In genomic region chr12:30515351-30515750, GRCh38 we compare ENCODE assay signal across 12 cellular contexts.
DNase-seq lines count a peak whose midpoint lies in the region; ATAC-seq, FAIRE-seq and TF ChIP-seq lines count a peak whose summit lies in the region.
"Had no signal": no experiment of that assay in that cellular context is flagged by ENCODE, and none has a peak within 500 bp of the region (broad histone marks: within the 10 kb centered on the region; RNA-seq: fewer than 3 reads in every experiment).

No MANE protein-coding gene starts in this region.

- H3K4me2 ChIP-seq in astrocyte (ENCODE audit: low read length) (no peak overlapping the region), HepG2 (ENCODE audit: low read depth, low read length) (no peak overlapping the region)

- H3K36me3 ChIP-seq in BE2C (no peaks in the 10 kb centered on the region), astrocyte (ENCODE audit: insufficient read depth, low read length) (no peaks in the 10 kb centered on the region), HepG2 (replicated peaks in 1 of 2; ENCODE audit: control insufficient read depth in 1 of 2, insufficient read depth in 2 of 2, low read length in 2 of 2) (no peaks in the 10 kb centered on the region), left lung (no peaks in the 10 kb centered on the region)
- H3K36me3 ChIP-seq: thoracic aorta had no signal

- no TSS peak for BruUV-seq in HepG2 (replicated peaks; lab: Mats Ljungman, UMichigan)

- in situ Hi-C loops in HepG2 (cut with HindIII; ENCODE audit: extremely low pct_ligation_motif_present, low pct_unique_long_range_greater_than_20kb) = no loop called here

- FAIRE-seq in astrocyte (lab: Jason Lieb, UNC) = no peak
- peak; percentile 53 for FAIRE-seq in HepG2 (lab: Jason Lieb, UNC)
- FAIRE-seq: colon had no signal

- TF ChIP-seq EP300 in Ishikawa (IDR thresholded peaks at IDR 0.05; ENCODE audit: borderline replicate concordance) (no peak), HepG2 (IDR thresholded peaks at IDR 0.05; ENCODE audit: low read depth in 2 of 2, low read length in 2 of 2) (no peak), HepG2 (CRISPR knock-in tag; IDR thresholded peaks at IDR 0.05; ENCODE audit: borderline replicate concordance) (no peak)

- H3K27ac Mint-ChIP-seq in astrocyte (ENCODE audit: unreplicated experiment) = no peak overlapping the region

- DNase-seq in BE2C (no peak), astrocyte (ENCODE audit: low read depth) (peak; percentile 27), HepG2 (ENCODE audit: low spot score) (peak; percentile 10), left lung (no peak), NCI-H526 (lab: John Stamatoyannopoulos, UW) (no peak)
- DNase-seq: DMS79, left colon had no signal

- no peaks in the 10 kb centered on the region for H3K27me3 Mint-ChIP-seq in astrocyte (ENCODE audit: low read depth, unreplicated experiment)

- CTCF ChIA-PET in HepG2 (lab: Yijun Ruan, JAX; ENCODE audit: low intra/inter-chr PET ratio, low total read pairs) = no interaction called here

- H3K27me3 ChIP-seq in BE2C (no peaks in the 10 kb centered on the region), astrocyte (ENCODE audit: insufficient read depth, low read length) (no peaks in the 10 kb centered on the region), HepG2 (ENCODE audit: control insufficient read depth in 1 of 2, insufficient read depth in 2 of 2, low read length in 2 of 2) (no peaks in the 10 kb centered on the region; a peak in 1 of 5 replicates), left lung (no peaks in the 10 kb centered on the region)

- TF ChIP-seq RAD21 in Ishikawa (IDR thresholded peaks at IDR 0.05; ENCODE audit: low read depth) (peak; percentile 54), HepG2 (CRISPR knock-in tag; IDR thresholded peaks at IDR 0.05) (no peak)

- no peak overlapping the region for H3K4me3 Mint-ChIP-seq in astrocyte (ENCODE audit: unreplicated experiment)

- POLR2A ChIA-PET in HepG2 (lab: Yijun Ruan, JAX) = no interaction called here

- H4K20me1 ChIP-seq in astrocyte (ENCODE audit: insufficient read depth, low read length) (no peaks in the 10 kb centered on the region), HepG2 (ENCODE audit: insufficient read depth, low read length) (no peaks in the 10 kb centered on the region)

- H3K27ac ChIP-seq in astrocyte (ENCODE audit: low read depth, low read length) = no peak overlapping the region
- no peak overlapping the region for H3K27ac ChIP-seq in HepG2 (ENCODE audit: extremely low read length, insufficient read depth, low read length)
- no peak overlapping the region for H3K27ac ChIP-seq in left lung
- H3K27ac ChIP-seq: thoracic aorta had no signal

- no peak overlapping the region for H3K4me3 ChIP-seq in BE2C (ENCODE audit: low read depth, low read length)
- no peak overlapping the region for H3K4me3 ChIP-seq in astrocyte (ENCODE audit: insufficient read depth, low read depth, low read length)
- no peak overlapping the region for H3K4me3 ChIP-seq in HepG2 (replicated peaks in 1 of 3; ENCODE audit: insufficient read depth in 1 of 3, low read depth in 2 of 3, low read length in 3 of 3)
- no peak overlapping the region for H3K4me3 ChIP-seq in left lung
- H3K4me3 ChIP-seq: thoracic aorta had no signal

- no peaks in the 10 kb centered on the region for H3K36me3 Mint-ChIP-seq in astrocyte (ENCODE audit: low read depth, unreplicated experiment)

- ATAC-seq in HepG2 (no peak), HG02623 (IDR thresholded peaks at IDR 0.05; ENCODE audit: unreplicated experiment) (no peak), left lung (no peak), GM19395 (IDR thresholded peaks at IDR 0.05; ENCODE audit: unreplicated experiment) (no peak)
- ATAC-seq: left colon had no signal

- WGBS in HepG2 (ENCODE audit: low lambda C conversion rate) = 90% methylated on average over 2 of the region's 2 CpGs

- H3K9ac ChIP-seq in astrocyte (ENCODE audit: low read length) (no peak overlapping the region), HepG2 (ENCODE audit: insufficient read depth, low read depth, low read length) (no peak overlapping the region)

- no peak overlapping the region for H2AFZ ChIP-seq in astrocyte (ENCODE audit: low read depth, low read length)
- no peak overlapping the region for H2AFZ ChIP-seq in HepG2 (ENCODE audit: low read length)

- TF ChIP-seq CTCF in BE2C (IDR thresholded peaks at IDR 0.05; ENCODE audit: low read depth, low read length) (peak; percentile 39), astrocyte (IDR thresholded peaks at IDR 0.05; ENCODE audit: insufficient read depth, low read depth, low read length) (peak; percentile 22), HepG2 (CRISPR knock-in tag; IDR thresholded peaks at IDR 0.05) (peak; percentile 57), left lung (IDR thresholded peaks at IDR 0.05) (no peak)

- no peak for TF ChIP-seq POLR2A in HepG2 (IDR thresholded peaks at IDR 0.05; ENCODE audit: insufficient read depth in 1 of 2, low read depth in 2 of 2, low read length in 2 of 2)

- no peaks in the 10 kb centered on the region for H3K4me1 ChIP-seq in BE2C
- no peaks in the 10 kb centered on the region for H3K4me1 ChIP-seq in astrocyte (ENCODE audit: insufficient read depth, low read length)
- H3K4me1 ChIP-seq in HepG2 (ENCODE audit: insufficient read depth, low read length) = peaks cover 41% of the 10 kb centered on the region
- H3K4me1 ChIP-seq in left lung = no peaks in the 10 kb centered on the region

- intact Hi-C loops in HepG2 (cut with micrococcal nuclease; ENCODE audit: unreplicated experiment) (loop anchor here (1.0 to 10.0 kb wide), 2 partner anchors 179 to 192 kb away; partner anchors contain the start of gene IPO8), left lung (cut with DNase I) (no loop called here)

- H3K79me2 ChIP-seq in astrocyte (ENCODE audit: insufficient read depth, low read length) (no peaks in the 10 kb centered on the region), HepG2 (ENCODE audit: insufficient read depth, low read length) (no peaks in the 10 kb centered on the region)

- no peaks in the 10 kb centered on the region for H3K4me1 Mint-ChIP-seq in astrocyte (ENCODE audit: low read depth, unreplicated experiment)

- H3K9me3 Mint-ChIP-seq in astrocyte (ENCODE audit: unreplicated experiment) = no peaks in the 10 kb centered on the region

- H3K9me3 ChIP-seq in BE2C (no peaks in the 10 kb centered on the region), astrocyte (ENCODE audit: insufficient read depth, low read depth, low read length) (no peaks in the 10 kb centered on the region), HepG2 (ENCODE audit: low read length) (no peaks in the 10 kb centered on the region), left lung (no peaks in the 10 kb centered on the region)
- H3K9me3 ChIP-seq: thoracic aorta had no signal

TF ChIP-seq in Ishikawa, 13 proteins besides CTCF, POLR2A, EP300 and RAD21:
- no peak for TF ChIP-seq CEBPB (IDR thresholded peaks at IDR 0.05)
- TF ChIP-seq TEAD4 (IDR thresholded peaks at IDR 0.05) = no peak
- TF ChIP-seq EGR1 (IDR thresholded peaks at IDR 0.05) = no peak
- TF ChIP-seq MAX (IDR thresholded peaks at IDR 0.05) = no peak
- TF ChIP-seq, protein P1, sequence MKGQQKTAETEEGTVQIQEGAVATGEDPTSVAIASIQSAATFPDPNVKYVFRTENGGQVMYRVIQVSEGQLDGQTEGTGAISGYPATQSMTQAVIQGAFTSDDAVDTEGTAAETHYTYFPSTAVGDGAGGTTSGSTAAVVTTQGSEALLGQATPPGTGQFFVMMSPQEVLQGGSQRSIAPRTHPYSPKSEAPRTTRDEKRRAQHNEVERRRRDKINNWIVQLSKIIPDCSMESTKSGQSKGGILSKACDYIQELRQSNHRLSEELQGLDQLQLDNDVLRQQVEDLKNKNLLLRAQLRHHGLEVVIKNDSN (IDR thresholded peaks at IDR 0.05) = no peak
- TF ChIP-seq NFIC (IDR thresholded peaks at IDR 0.05) = no peak

TF ChIP-seq in HepG2, 621 proteins besides CTCF, POLR2A, EP300 and RAD21 (continues in another document):
- TF ChIP-seq GATAD2A (CRISPR knock-in tag; IDR thresholded peaks at IDR 0.05) = no peak
- TF ChIP-seq, protein P2, sequence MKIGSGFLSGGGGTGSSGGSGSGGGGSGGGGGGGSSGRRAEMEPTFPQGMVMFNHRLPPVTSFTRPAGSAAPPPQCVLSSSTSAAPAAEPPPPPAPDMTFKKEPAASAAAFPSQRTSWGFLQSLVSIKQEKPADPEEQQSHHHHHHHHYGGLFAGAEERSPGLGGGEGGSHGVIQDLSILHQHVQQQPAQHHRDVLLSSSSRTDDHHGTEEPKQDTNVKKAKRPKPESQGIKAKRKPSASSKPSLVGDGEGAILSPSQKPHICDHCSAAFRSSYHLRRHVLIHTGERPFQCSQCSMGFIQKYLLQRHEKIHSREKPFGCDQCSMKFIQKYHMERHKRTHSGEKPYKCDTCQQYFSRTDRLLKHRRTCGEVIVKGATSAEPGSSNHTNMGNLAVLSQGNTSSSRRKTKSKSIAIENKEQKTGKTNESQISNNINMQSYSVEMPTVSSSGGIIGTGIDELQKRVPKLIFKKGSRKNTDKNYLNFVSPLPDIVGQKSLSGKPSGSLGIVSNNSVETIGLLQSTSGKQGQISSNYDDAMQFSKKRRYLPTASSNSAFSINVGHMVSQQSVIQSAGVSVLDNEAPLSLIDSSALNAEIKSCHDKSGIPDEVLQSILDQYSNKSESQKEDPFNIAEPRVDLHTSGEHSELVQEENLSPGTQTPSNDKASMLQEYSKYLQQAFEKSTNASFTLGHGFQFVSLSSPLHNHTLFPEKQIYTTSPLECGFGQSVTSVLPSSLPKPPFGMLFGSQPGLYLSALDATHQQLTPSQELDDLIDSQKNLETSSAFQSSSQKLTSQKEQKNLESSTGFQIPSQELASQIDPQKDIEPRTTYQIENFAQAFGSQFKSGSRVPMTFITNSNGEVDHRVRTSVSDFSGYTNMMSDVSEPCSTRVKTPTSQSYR (CRISPR knock-in tag; IDR thresholded peaks at IDR 0.05; ENCODE audit: borderline replicate concordance) = no peak
- TF ChIP-seq, protein P3, sequence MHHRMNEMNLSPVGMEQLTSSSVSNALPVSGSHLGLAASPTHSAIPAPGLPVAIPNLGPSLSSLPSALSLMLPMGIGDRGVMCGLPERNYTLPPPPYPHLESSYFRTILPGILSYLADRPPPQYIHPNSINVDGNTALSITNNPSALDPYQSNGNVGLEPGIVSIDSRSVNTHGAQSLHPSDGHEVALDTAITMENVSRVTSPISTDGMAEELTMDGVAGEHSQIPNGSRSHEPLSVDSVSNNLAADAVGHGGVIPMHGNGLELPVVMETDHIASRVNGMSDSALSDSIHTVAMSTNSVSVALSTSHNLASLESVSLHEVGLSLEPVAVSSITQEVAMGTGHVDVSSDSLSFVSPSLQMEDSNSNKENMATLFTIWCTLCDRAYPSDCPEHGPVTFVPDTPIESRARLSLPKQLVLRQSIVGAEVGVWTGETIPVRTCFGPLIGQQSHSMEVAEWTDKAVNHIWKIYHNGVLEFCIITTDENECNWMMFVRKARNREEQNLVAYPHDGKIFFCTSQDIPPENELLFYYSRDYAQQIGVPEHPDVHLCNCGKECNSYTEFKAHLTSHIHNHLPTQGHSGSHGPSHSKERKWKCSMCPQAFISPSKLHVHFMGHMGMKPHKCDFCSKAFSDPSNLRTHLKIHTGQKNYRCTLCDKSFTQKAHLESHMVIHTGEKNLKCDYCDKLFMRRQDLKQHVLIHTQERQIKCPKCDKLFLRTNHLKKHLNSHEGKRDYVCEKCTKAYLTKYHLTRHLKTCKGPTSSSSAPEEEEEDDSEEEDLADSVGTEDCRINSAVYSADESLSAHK (CRISPR knock-in tag; IDR thresholded peaks at IDR 0.05; ENCODE audit: borderline replicate concordance) = no peak

Comparison
In these comparisons a context has a peak if more than half of its experiments do, and no peak if none do; other contexts are left out.
1. DNase-seq: peak in astrocyte (single experiment) and HepG2 (single experiment); none in BE2C (single experiment), left lung (0 of 2) and NCI-H526 (0 of 2).
2. CTCF ChIP-seq: peak in BE2C (single experiment), astrocyte (single experiment) and HepG2 (single experiment); none in left lung (0 of 2).